ENCODE assay signal across 9 cellular contexts in the genomic region with DNA sequence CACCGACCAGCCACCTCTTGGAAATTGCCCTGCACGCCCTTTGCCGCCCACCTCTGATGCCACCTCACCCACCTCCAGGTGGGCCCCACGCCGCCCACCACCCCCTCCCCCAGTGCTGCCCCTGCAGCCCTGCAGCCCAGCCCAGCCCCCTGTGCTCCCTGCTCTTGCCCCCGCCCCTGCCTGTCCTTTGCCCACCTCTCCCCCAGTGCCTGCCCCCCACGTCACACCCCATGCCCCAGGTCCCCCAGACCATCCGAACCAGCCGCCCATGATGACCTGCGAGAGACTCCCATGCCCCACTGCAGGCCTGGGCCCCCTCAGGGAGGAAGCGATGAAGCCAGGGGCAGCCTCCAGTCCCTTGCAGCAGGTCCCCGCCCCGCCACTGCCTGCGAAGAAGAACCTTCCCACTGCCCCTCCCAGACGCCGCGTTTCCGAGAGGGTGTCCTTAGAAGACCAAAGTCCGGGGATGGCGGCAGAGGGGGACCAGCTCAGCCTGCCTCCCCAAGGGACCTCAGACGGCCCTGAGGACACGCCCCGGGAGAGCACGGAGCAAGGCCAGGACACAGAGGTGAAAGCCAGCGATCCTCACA.
DNase-seq lines count a peak whose midpoint lies in the region; ATAC-seq and TF ChIP-seq lines count a peak whose summit lies in the region.
"Had no signal": no experiment of that assay in that cellular context is flagged by ENCODE, and none has a peak within 500 bp of the region (broad histone marks: within the 10 kb centered on the region; RNA-seq: fewer than 3 reads in every experiment).

No MANE protein-coding gene starts in this region.

- TF ChIP-seq CTCF in GM10266 (IDR thresholded peaks at IDR 0.05; ENCODE audit: control insufficient read depth, insufficient read depth, low read depth, missing control alignments): no peak

- DNase-seq in GM10266 (ENCODE audit: extremely low spot score) (peak; percentile 49), T-helper 17 cell (peak; percentile 20 to 26 (median 21)), sciatic nerve (ENCODE audit: low spot score) (peak; percentile 73), foreskin melanocyte (no peak), NCI-H748 (lab: John Stamatoyannopoulos, UW; ENCODE audit: unreplicated experiment) (no peak)
- peak in 1 of 3 experiments; percentile 18 for DNase-seq in effector memory CD8-positive, alpha-beta T cell

- no peaks in the 10 kb centered on the region for H3K27me3 Mint-ChIP-seq in T-helper 17 cell
- no peaks in the 10 kb centered on the region for H3K27me3 Mint-ChIP-seq in effector memory CD8-positive, alpha-beta T cell

- peak overlapping the region; percentile 96 for H3K4me3 Mint-ChIP-seq in T-helper 17 cell
- H3K4me3 Mint-ChIP-seq in effector memory CD8-positive, alpha-beta T cell: peak overlapping the region; percentile 74 to 84

- H3K9me3 ChIP-seq in T-helper 17 cell (ENCODE audit: control insufficient read depth, low read length, poor library complexity, severe bottlenecking): no peaks in the 10 kb centered on the region
- H3K9me3 ChIP-seq: body of pancreas had no signal

- intact Hi-C loops in sciatic nerve (cut with DNase I): no loop called here

- H3K27ac Mint-ChIP-seq in T-helper 17 cell: peak overlapping the region; percentile 99
- peak overlapping the region; percentile 97 to 98 for H3K27ac Mint-ChIP-seq in effector memory CD8-positive, alpha-beta T cell

- H3K4me1 Mint-ChIP-seq in T-helper 17 cell: peaks cover 60% of the 10 kb centered on the region
- peaks cover 74 to 79% of the 10 kb centered on the region in 2 donors for H3K4me1 Mint-ChIP-seq in effector memory CD8-positive, alpha-beta T cell (ENCODE audit: low read depth in 2 of 2)

- no peaks in the 10 kb centered on the region for H3K9me3 Mint-ChIP-seq in effector memory CD8-positive, alpha-beta T cell

- ATAC-seq in T-helper 17 cell (no peak), sciatic nerve (peak; percentile 21), GM21447 (IDR thresholded peaks at IDR 0.05; ENCODE audit: unreplicated experiment) (no peak), GM21390 (IDR thresholded peaks at IDR 0.05; ENCODE audit: unreplicated experiment) (no peak)
- ATAC-seq in effector memory CD8-positive, alpha-beta T cell (replicated peaks): no peak
- ATAC-seq: body of pancreas had no signal

- H3K36me3 Mint-ChIP-seq in T-helper 17 cell (ENCODE audit: low read depth): peaks cover 13% of the 10 kb centered on the region
- H3K36me3 Mint-ChIP-seq in effector memory CD8-positive, alpha-beta T cell (ENCODE audit: insufficient read depth): peaks cover 53% of the 10 kb centered on the region

Comparison
In these comparisons a context has a peak if more than half of its experiments do, and no peak if none do; other contexts are left out.
1. DNase-seq: peak in GM10266 (single experiment), T-helper 17 cell (3 of 3) and sciatic nerve (single experiment); none in foreskin melanocyte (single experiment) and NCI-H748 (single experiment).